Comparison of ENCODE assay signal across 13 cellular contexts in the genomic region with DNA sequence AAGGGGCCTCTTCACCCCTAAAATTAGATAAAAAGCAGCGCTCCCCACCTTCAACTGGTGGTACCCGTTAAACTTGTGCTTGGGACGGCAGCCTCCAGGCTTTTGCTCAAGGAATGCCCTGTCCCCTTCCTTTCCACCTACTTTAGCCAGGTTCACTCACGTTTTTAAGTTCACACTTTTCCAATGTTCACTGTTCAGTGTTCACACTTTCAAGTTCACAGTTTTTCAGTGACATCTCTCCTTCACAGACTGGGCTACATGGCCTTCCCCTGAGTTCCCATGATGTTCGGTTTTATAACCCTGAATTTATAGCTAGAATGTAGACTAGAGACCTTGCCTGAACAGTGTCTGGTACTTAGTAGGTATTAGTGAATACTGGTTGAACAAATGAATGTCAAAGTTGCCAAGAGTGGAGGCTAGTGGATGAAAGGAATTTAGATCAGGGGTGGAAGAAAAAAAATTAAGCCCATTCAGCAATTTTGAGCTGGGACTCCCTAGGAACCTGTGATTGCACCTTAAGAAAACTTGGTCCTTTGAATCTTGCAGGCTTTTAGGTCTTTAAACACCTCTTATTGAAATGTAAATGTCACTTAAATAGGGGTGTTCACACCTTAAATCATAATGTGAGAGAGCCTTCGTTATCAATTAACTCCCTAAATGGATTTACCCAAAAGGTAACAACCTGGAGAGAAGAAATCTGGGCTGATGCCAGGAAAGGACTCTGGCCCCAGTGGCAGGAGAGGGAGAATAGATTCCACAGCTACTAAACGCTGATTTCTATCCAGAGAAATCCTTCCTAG. TPM values are rescaled to one million over a fixed set of nuclear protein-coding genes. Genes with fewer than 3 reads are reported as not detected.
DNase-seq lines count a peak whose midpoint lies in the region; ATAC-seq, FAIRE-seq and TF ChIP-seq lines count a peak whose summit lies in the region.
"Had no signal": no experiment of that assay in that cellular context is flagged by ENCODE, and none has a peak within 500 bp of the region (broad histone marks: within the 10 kb centered on the region; RNA-seq: fewer than 3 reads in every experiment).

No MANE protein-coding gene starts in this region.

- H3K9me3 ChIP-seq in HepG2 (ENCODE audit: low read length) = no peaks in the 10 kb centered on the region
- no peaks in the 10 kb centered on the region for H3K9me3 ChIP-seq in right lobe of liver
- no peaks in the 10 kb centered on the region for H3K9me3 ChIP-seq in K562 (replicated peaks; ENCODE audit: control insufficient read depth, insufficient read depth, low read depth, low read length)
- no peaks in the 10 kb centered on the region for H3K9me3 ChIP-seq in ovary
- no peaks in the 10 kb centered on the region for H3K9me3 ChIP-seq in SK-N-SH

- H3K27ac ChIP-seq in HepG2 (ENCODE audit: extremely low read length, insufficient read depth, low read length) (no peak overlapping the region), right lobe of liver (peak overlapping the region in 1 of 3 donors; percentile 62), K562 (ENCODE audit: extremely low read depth, low read depth, low read length) (no peak overlapping the region), ovary (peak overlapping the region; percentile 6 to 61), SK-N-SH (ENCODE audit: low read depth in 2 of 2, low read length in 1 of 2) (peak overlapping the region in 1 of 2 experiments; percentile 70; a peak in 2 of 4 replicates)
- H3K27ac ChIP-seq: epithelial cell of prostate had no signal

- TF ChIP-seq POLR2A in HepG2 (IDR thresholded peaks at IDR 0.05; ENCODE audit: insufficient read depth in 1 of 2, low read depth in 2 of 2, low read length in 2 of 2) = no peak
- TF ChIP-seq POLR2A in right lobe of liver (IDR thresholded peaks at IDR 0.05) = no peak
- TF ChIP-seq POLR2A in K562 (conservative IDR thresholded peaks at IDR 0.05) = no peak
- no peak for TF ChIP-seq POLR2A in ovary (IDR thresholded peaks at IDR 0.05)

- no peaks in the 10 kb centered on the region for H3K9me1 ChIP-seq in K562 (ENCODE audit: control insufficient read depth, insufficient read depth, low read length)

- ATAC-seq in HepG2 (no peak), right lobe of liver (no peak), K562 (no peak), GM18873 (IDR thresholded peaks at IDR 0.05; ENCODE audit: low FRiP score, unreplicated experiment) (no peak), HG03521 (IDR thresholded peaks at IDR 0.05; ENCODE audit: unreplicated experiment) (no peak)

- FAIRE-seq in HepG2 (lab: Jason Lieb, UNC) (no peak), K562 (lab: Jason Lieb, UNC) (no peak)
- FAIRE-seq: colon had no signal

- TF ChIP-seq CTCF in HepG2 (CRISPR knock-in tag; IDR thresholded peaks at IDR 0.05) (no peak), right lobe of liver (IDR thresholded peaks at IDR 0.05) (no peak), K562 (IDR thresholded peaks at IDR 0.05 in 2 of 3, conservative IDR thresholded peaks at IDR 0.05 in 1 of 3; ENCODE audit: insufficient read depth in 2 of 3, low read depth in 1 of 3, low read length in 3 of 3) (no peak), ovary (IDR thresholded peaks at IDR 0.05) (no peak), SK-N-SH (IDR thresholded peaks at IDR 0.05) (no peak)

- H3K27me3 ChIP-seq in HepG2 (ENCODE audit: control insufficient read depth in 1 of 2, insufficient read depth in 2 of 2, low read length in 2 of 2) (peaks cover 0 to 6% of the 10 kb centered on the region in 2 experiments; a peak in 2 of 5 replicates), right lobe of liver (no peaks in the 10 kb centered on the region), K562 (ENCODE audit: control insufficient read depth in 2 of 2, insufficient read depth in 2 of 2, low read length in 2 of 2) (no peaks in the 10 kb centered on the region), ovary (no peaks in the 10 kb centered on the region), SK-N-SH (ENCODE audit: insufficient read depth) (no peaks in the 10 kb centered on the region)

- no peak overlapping the region for H2AFZ ChIP-seq in HepG2 (ENCODE audit: low read length)
- H2AFZ ChIP-seq in K562 (ENCODE audit: low read depth, low read length) = no peak overlapping the region
- H2AFZ ChIP-seq in SK-N-SH (ENCODE audit: low read depth) = no peak overlapping the region

- H3K4me2 ChIP-seq in HepG2 (ENCODE audit: low read depth, low read length) = no peak overlapping the region
- H3K4me2 ChIP-seq in K562 (ENCODE audit: insufficient read depth, low read length) = no peak overlapping the region
- H3K4me2 ChIP-seq in SK-N-SH = no peak overlapping the region

- BruUV-seq in HepG2 (replicated peaks; lab: Mats Ljungman, UMichigan) (no TSS peak), K562 (replicated peaks; lab: Mats Ljungman, UMichigan) (no TSS peak)

- H3K4me1 ChIP-seq in HepG2 (ENCODE audit: insufficient read depth, low read length) (peaks cover 7% of the 10 kb centered on the region; the same call in 1 of the 2 replicates), right lobe of liver (peaks cover 0 to 8% (median 0%) of the 10 kb centered on the region in 4 donors), K562 (replicated peaks in 1 of 2; ENCODE audit: control insufficient read depth in 2 of 2, insufficient read depth in 2 of 2, low read length in 2 of 2) (peaks cover 23 to 42% of the 10 kb centered on the region in 2 experiments), ovary (ENCODE audit: insufficient read depth) (peaks cover 31% of the 10 kb centered on the region), SK-N-SH (ENCODE audit: control insufficient read depth in 1 of 2, insufficient read depth in 2 of 2, low read depth in 1 of 2, low read length in 1 of 2) (peaks cover 3 to 22% of the 10 kb centered on the region in 2 experiments; a peak in 1 of 4 replicates)

- no peaks in the 10 kb centered on the region for H3K79me2 ChIP-seq in HepG2 (ENCODE audit: insufficient read depth, low read length)
- no peaks in the 10 kb centered on the region for H3K79me2 ChIP-seq in K562 (ENCODE audit: control insufficient read depth, insufficient read depth, low read length)
- H3K79me2 ChIP-seq in SK-N-SH (ENCODE audit: insufficient read depth) = no peaks in the 10 kb centered on the region

- CTCF ChIA-PET in HepG2 (lab: Yijun Ruan, JAX; ENCODE audit: low intra/inter-chr PET ratio, low total read pairs) = no interaction called here
- CTCF ChIA-PET in K562 (lab: Yijun Ruan, JAX; ENCODE audit: low intra/inter-chr PET ratio) = interaction anchor here (0.6 kb wide), 1 partner anchor 203 kb away, joined by 3 read pairs; no protein-coding TSS in a partner anchor
- CTCF ChIA-PET in SK-N-SH (lab: Yijun Ruan, JAX) = interaction anchor here (0.7 to 2.3 kb wide), 10 partner anchors 8 to 50 kb away, joined by 3 to 12 read pairs (median 6); no protein-coding TSS in a partner anchor

- TF ChIP-seq EP300 in HepG2 (IDR thresholded peaks at IDR 0.05; ENCODE audit: low read depth in 2 of 2, low read length in 2 of 2) = no peak
- TF ChIP-seq EP300 in HepG2 (CRISPR knock-in tag; IDR thresholded peaks at IDR 0.05; ENCODE audit: borderline replicate concordance) = no peak
- no peak for TF ChIP-seq EP300 in K562 (IDR thresholded peaks at IDR 0.05; ENCODE audit: low read length)
- TF ChIP-seq EP300 in ovary (IDR thresholded peaks at IDR 0.05) = no peak
- no peak for TF ChIP-seq EP300 in SK-N-SH (IDR thresholded peaks at IDR 0.05; ENCODE audit: borderline replicate concordance in 1 of 2, low read depth in 1 of 2, low read length in 1 of 2)

- in situ Hi-C loops in HepG2 (cut with HindIII; ENCODE audit: extremely low pct_ligation_motif_present, low pct_unique_long_range_greater_than_20kb) = no loop called here
- in situ Hi-C loops in K562 (cut with MboI) = no loop called here

- H3K36me3 ChIP-seq in HepG2 (replicated peaks in 1 of 2; ENCODE audit: control insufficient read depth in 1 of 2, insufficient read depth in 2 of 2, low read length in 2 of 2) (no peaks in the 10 kb centered on the region), right lobe of liver (no peaks in the 10 kb centered on the region), K562 (ENCODE audit: control insufficient read depth, insufficient read depth, low read length) (no peaks in the 10 kb centered on the region), ovary (no peaks in the 10 kb centered on the region), SK-N-SH (replicated peaks in 1 of 2; ENCODE audit: control insufficient read depth in 1 of 2, insufficient read depth in 2 of 2, low read length in 1 of 2) (no peaks in the 10 kb centered on the region)

- no peak overlapping the region for H3K9ac ChIP-seq in HepG2 (ENCODE audit: insufficient read depth, low read depth, low read length)
- no peak overlapping the region; a peak in 1 of 4 replicates for H3K9ac ChIP-seq in K562 (ENCODE audit: insufficient read depth in 1 of 2, low read depth in 2 of 2, low read length in 2 of 2)
- no peak overlapping the region for H3K9ac ChIP-seq in SK-N-SH

- DNase-seq in HepG2 (ENCODE audit: low spot score) (no peak), right lobe of liver (no peak), K562 (ENCODE audit: extremely low read depth in 1 of 4, low spot score in 3 of 4) (no peak), ovary (peak in 1 of 5 donors; percentile 14), SK-N-SH (no peak)
- DNase-seq in stimulated activated CD4-positive, alpha-beta T cell treated with anti-CD3 and anti-CD28 coated beads, Interleukin-2, amount 100 ng/mL, for 48 hours = no peak
- DNase-seq: DMS79 treated with DMSO at 0.1 percent for 48 hours, kidney glomerular epithelial cell had no signal

- H3K9me2 ChIP-seq in SK-N-SH = no peaks in the 10 kb centered on the region

- no peaks in the 10 kb centered on the region for H4K20me1 ChIP-seq in HepG2 (ENCODE audit: insufficient read depth, low read length)
- H4K20me1 ChIP-seq in K562 (replicated peaks; ENCODE audit: control insufficient read depth, insufficient read depth, low read length) = no peaks in the 10 kb centered on the region; the same call in 1 of the 2 replicates
- no peaks in the 10 kb centered on the region for H4K20me1 ChIP-seq in SK-N-SH (ENCODE audit: insufficient read depth)

- POLR2A ChIA-PET in HepG2 (lab: Yijun Ruan, JAX) = interaction anchor here (1.0 kb wide), 1 partner anchor 11 kb away, joined by 3 read pairs; no protein-coding TSS in a partner anchor
- POLR2A ChIA-PET in K562 (lab: Yijun Ruan, JAX) = interaction anchor here (0.6 to 3.4 kb wide), 6 partner anchors 9 to 145 kb away, joined by 3 to 41 read pairs (median 4); a partner anchor contains a TSS
- POLR2A ChIA-PET in SK-N-SH (lab: Yijun Ruan, JAX) = interaction anchor here (0.6 to 1.4 kb wide), 2 partner anchors 10 to 11 kb away, joined by 3 to 15 read pairs; no protein-coding TSS in a partner anchor

- TF ChIP-seq RAD21 in HepG2 (CRISPR knock-in tag; IDR thresholded peaks at IDR 0.05) (no peak), K562 (CRISPR knock-in tag; conservative IDR thresholded peaks at IDR 0.05 in 1 of 2, IDR thresholded peaks at IDR 0.05 in 1 of 2) (no peak), SK-N-SH (IDR thresholded peaks at IDR 0.05; ENCODE audit: low read length) (no peak)

- intact Hi-C loops in HepG2 (cut with micrococcal nuclease; ENCODE audit: unreplicated experiment) (no loop called here), right lobe of liver (cut with DNase I) (no loop called here), K562 (cut with micrococcal nuclease) (no loop called here), ovary (cut with DNase I) (no loop called here)

- H3K4me3 ChIP-seq in HepG2 (replicated peaks in 1 of 3; ENCODE audit: insufficient read depth in 1 of 3, low read depth in 2 of 3, low read length in 3 of 3) = no peak overlapping the region
- H3K4me3 ChIP-seq in right lobe of liver = no peak overlapping the region
- no peak overlapping the region for H3K4me3 ChIP-seq in K562
- no peak overlapping the region for H3K4me3 ChIP-seq in ovary
- H3K4me3 ChIP-seq in SK-N-SH (ENCODE audit: low read depth in 2 of 2, low read length in 1 of 2) = no peak overlapping the region

- WGBS in HepG2 (ENCODE audit: low lambda C conversion rate) = 16% methylated on average over 4 of the region's 7 CpGs
- 58% methylated on average over 7 of the region's 7 CpGs for WGBS in right lobe of liver (ENCODE audit: insufficient coverage, low coverage, low lambda C conversion rate, missing lambda C conversion rate)
- 12% methylated on average over 7 of the region's 7 CpGs for WGBS in K562 (ENCODE audit: insufficient coverage, low coverage, missing lambda C conversion rate)
- 81 to 85% (median 85%) methylated on average over 7 of the region's 7 CpGs for WGBS in ovary, 3 donors
- 75% methylated on average over 7 of the region's 7 CpGs for WGBS in SK-N-SH (ENCODE audit: low lambda C conversion rate)

- peaks cover 4% of the 10 kb centered on the region for H3F3A ChIP-seq in SK-N-SH (replicated peaks; ENCODE audit: insufficient read depth)

RNA-seq across cellular contexts. Expression of a gene that starts 12.3 kb away (rescaled TPM):
- 18.3 and 18.7 TPM in 2 replicates for total RNA-seq in HepG2 (2016; rRNA removed; fragmentation: Illumina TruSeq; extraction: Trizol)
- 2.8 and 3.5 TPM in 2 replicates for total RNA-seq in HepG2 (2016; cell fraction: cytosol; rRNA removed; fragmentation: Illumina TruSeq; extraction: Trizol; ENCODE audit: low read depth)
- total RNA-seq in HepG2 (2016; cell fraction: insoluble cytoplasmic fraction; rRNA removed; fragmentation: Illumina TruSeq; extraction: Trizol) = 15.4 and 19.8 TPM in 2 replicates
- 11.7 and 12.9 TPM in 2 replicates for total RNA-seq in HepG2 (2016; cell fraction: membrane; rRNA removed; fragmentation: Illumina TruSeq; extraction: Trizol)
- 11.8 and 13.3 TPM in 2 replicates for total RNA-seq in HepG2 (2016; cell fraction: nucleus; rRNA removed; fragmentation: Illumina TruSeq; extraction: Trizol)
- polyA plus RNA-seq in HepG2 (2011; rRNA removed) = 13.6 and 16.7 TPM in 2 replicates
- polyA plus RNA-seq in HepG2 (2011; cell fraction: cytosol; rRNA removed) = 11.2 and 13.0 TPM in 2 replicates
- polyA plus RNA-seq in HepG2 (2011; cell fraction: nucleus; rRNA removed) = 8.6 and 10.6 TPM in 2 replicates
- polyA plus RNA-seq in HepG2 (2012) = 4.4 and 7.3 TPM in 2 replicates
- polyA plus RNA-seq in HepG2 (2016; cell fraction: cytosol; fragmentation: Illumina TruSeq; extraction: Trizol; ENCODE audit: low read depth) = 2.1 and 2.2 TPM in 2 replicates
- 18.8 and 19.2 TPM in 2 replicates for polyA plus RNA-seq in HepG2 (2016; cell fraction: insoluble cytoplasmic fraction; fragmentation: Illumina TruSeq; extraction: Trizol; ENCODE audit: low read depth)
- 6.5 and 7.0 TPM in 2 replicates for polyA plus RNA-seq in HepG2 (2016; cell fraction: membrane; fragmentation: Illumina TruSeq; extraction: Trizol; ENCODE audit: low read depth)
- polyA plus RNA-seq in HepG2 (2016; cell fraction: nucleus; fragmentation: Illumina TruSeq; extraction: Trizol; ENCODE audit: insufficient read depth, low read depth) = 18.0 and 19.6 TPM in 2 replicates
- polyA minus RNA-seq in HepG2 (2011; rRNA and poly(A)+ RNA removed; ENCODE audit: low replicate concordance) = 9.6 and 12.5 TPM in 2 replicates
- 8.5 and 9.2 TPM in 2 replicates for polyA minus RNA-seq in HepG2 (2011; cell fraction: cytosol; rRNA and poly(A)+ RNA removed)
- polyA minus RNA-seq in HepG2 (2011; cell fraction: nucleus; rRNA and poly(A)+ RNA removed) = 4.9 and 8.8 TPM in 2 replicates
- total RNA-seq in right lobe of liver = 10 to 100 TPM in 1 of 6 experiments, 1 to 10 TPM in 5; 2.0 to 11.2 (median 5.4) TPM
- 20.8 and 48.4 TPM in 2 replicates for total RNA-seq in K562 (2011; cell fraction: chromatin; rRNA removed; ENCODE audit: low replicate concordance)
- 32.6 and 48.7 TPM in 2 replicates for total RNA-seq in K562 (2011; cell fraction: nucleolus; rRNA removed)
- 41.1 and 65.7 TPM in 2 replicates for total RNA-seq in K562 (2011; cell fraction: nucleoplasm; rRNA removed)
- total RNA-seq in K562 (2014; rRNA removed) = 8.7 and 11.3 TPM in 2 replicates
- 5.8 and 7.2 TPM in 2 replicates for total RNA-seq in K562 (2014; rRNA removed; fragmentation: Illumina TruSeq; extraction: Trizol)
- total RNA-seq in K562 (2015; rRNA removed; fragmentation: Illumina TruSeq; extraction: Trizol) = 2.6 and 2.9 TPM in 2 replicates
- 9.6 and 11.5 TPM in 2 replicates for total RNA-seq in K562 (2021)
- polyA plus RNA-seq in K562 (2011; rRNA removed) = 29.7 and 41.9 TPM in 2 replicates
- 33.8 and 79.9 TPM in 2 replicates for polyA plus RNA-seq in K562 (2011; cell fraction: cytosol; rRNA removed)
- polyA plus RNA-seq in K562 (2011; cell fraction: nucleus; rRNA removed) = 25.8 and 51.6 TPM in 2 replicates
- 6.2 and 11.0 TPM in 2 replicates for polyA plus RNA-seq in K562 (2012)
- 9.4 and 12.2 TPM in 2 replicates for polyA plus RNA-seq in K562 (2014; fragmentation: Illumina TruSeq; extraction: Trizol)
- polyA plus RNA-seq in K562 (2014; fragmentation: Nextera tagmentation; extraction: Ambion mirVana) = 1 to 10 TPM; 2.3 to 3.8 TPM
- polyA plus RNA-seq in K562 (2014; rRNA removed) = 10.1 and 12.7 TPM in 2 replicates
- 18.7 and 24.3 TPM in 2 replicates for polyA minus RNA-seq in K562 (2011; rRNA and poly(A)+ RNA removed)
- polyA minus RNA-seq in K562 (2011; cell fraction: cytosol; rRNA and poly(A)+ RNA removed) = 12.4 and 25.9 TPM in 2 replicates
- 23.1 and 23.3 TPM in 2 replicates for polyA minus RNA-seq in K562 (2011; cell fraction: nucleus; rRNA and poly(A)+ RNA removed)
- total RNA-seq in ovary = 100 to 1,000 TPM; 124 to 395 (median 220) TPM
- 100 to 1,000 TPM; 113 to 167 TPM for polyA plus RNA-seq in ovary
- 26.2 and 33.5 TPM in 2 replicates for polyA plus RNA-seq in SK-N-SH (2012; rRNA removed)
- 19.1 and 24.9 TPM in 2 replicates for polyA plus RNA-seq in SK-N-SH (2012; cell fraction: cytosol; rRNA removed)
- polyA plus RNA-seq in SK-N-SH (2012; cell fraction: nucleus; rRNA removed) = 13.7 and 24.3 TPM in 2 replicates

RNA-seq across cellular contexts. Expression of a gene that starts 33.3 kb away (rescaled TPM):
- not detected in 2 replicates for total RNA-seq in HepG2 (2016; rRNA removed; fragmentation: Illumina TruSeq; extraction: Trizol)
- total RNA-seq in HepG2 (2016; cell fraction: cytosol; rRNA removed; fragmentation: Illumina TruSeq; extraction: Trizol; ENCODE audit: low read depth) = not detected in 2 replicates
- not detected in 2 replicates for total RNA-seq in HepG2 (2016; cell fraction: insoluble cytoplasmic fraction; rRNA removed; fragmentation: Illumina TruSeq; extraction: Trizol)
- not detected in 2 replicates for total RNA-seq in HepG2 (2016; cell fraction: membrane; rRNA removed; fragmentation: Illumina TruSeq; extraction: Trizol)
- total RNA-seq in HepG2 (2016; cell fraction: nucleus; rRNA removed; fragmentation: Illumina TruSeq; extraction: Trizol) = not detected in 2 replicates
- polyA plus RNA-seq in HepG2 (2011; rRNA removed) = 0.04 and 0.08 TPM in 2 replicates
- 0.08 TPM in 2 replicates for polyA plus RNA-seq in HepG2 (2011; cell fraction: cytosol; rRNA removed)
- not detected in 2 replicates for polyA plus RNA-seq in HepG2 (2011; cell fraction: nucleus; rRNA removed)
- polyA plus RNA-seq in HepG2 (2012) = not detected in 2 replicates
- not detected in 2 replicates for polyA plus RNA-seq in HepG2 (2016; cell fraction: cytosol; fragmentation: Illumina TruSeq; extraction: Trizol; ENCODE audit: low read depth)
- polyA plus RNA-seq in HepG2 (2016; cell fraction: insoluble cytoplasmic fraction; fragmentation: Illumina TruSeq; extraction: Trizol; ENCODE audit: low read depth) = not detected in 2 replicates
- polyA plus RNA-seq in HepG2 (2016; cell fraction: membrane; fragmentation: Illumina TruSeq; extraction: Trizol; ENCODE audit: low read depth) = not detected in 2 replicates
- polyA plus RNA-seq in HepG2 (2016; cell fraction: nucleus; fragmentation: Illumina TruSeq; extraction: Trizol; ENCODE audit: insufficient read depth, low read depth) = not detected in 2 replicates
- polyA minus RNA-seq in HepG2 (2011; rRNA and poly(A)+ RNA removed; ENCODE audit: low replicate concordance) = not detected in 2 replicates
- polyA minus RNA-seq in HepG2 (2011; cell fraction: cytosol; rRNA and poly(A)+ RNA removed) = not detected in 2 replicates
- polyA minus RNA-seq in HepG2 (2011; cell fraction: nucleus; rRNA and poly(A)+ RNA removed) = not detected in 2 replicates
- 1 to 10 TPM; 2.7 to 9.0 (median 3.8) TPM for total RNA-seq in right lobe of liver
- not detected in 2 replicates for total RNA-seq in K562 (2011; cell fraction: chromatin; rRNA removed; ENCODE audit: low replicate concordance)
- not detected in 2 replicates for total RNA-seq in K562 (2011; cell fraction: nucleolus; rRNA removed)
- total RNA-seq in K562 (2011; cell fraction: nucleoplasm; rRNA removed) = not detected in 2 replicates
- not detected in 2 replicates for total RNA-seq in K562 (2014; rRNA removed)
- total RNA-seq in K562 (2014; rRNA removed; fragmentation: Illumina TruSeq; extraction: Trizol) = not detected in 2 replicates
- total RNA-seq in K562 (2015; rRNA removed; fragmentation: Illumina TruSeq; extraction: Trizol) = not detected in 2 replicates
- 0.13 and 0.20 TPM in 2 replicates for total RNA-seq in K562 (2021)
- polyA plus RNA-seq in K562 (2011; rRNA removed) = 0.03 TPM in 1 of 2 replicates, not detected in the other
- 0.01 and 0.04 TPM in 2 replicates for polyA plus RNA-seq in K562 (2011; cell fraction: cytosol; rRNA removed)
- polyA plus RNA-seq in K562 (2011; cell fraction: nucleus; rRNA removed) = not detected in 2 replicates
- 0.30 TPM in 1 of 2 replicates, not detected in the other for polyA plus RNA-seq in K562 (2012)
- polyA plus RNA-seq in K562 (2014; fragmentation: Illumina TruSeq; extraction: Trizol) = not detected in 2 replicates
- polyA plus RNA-seq in K562 (2014; fragmentation: Nextera tagmentation; extraction: Ambion mirVana) = under 1 TPM in 1 of 2 experiments, not detected in 1; 0.03 TPM
- polyA plus RNA-seq in K562 (2014; rRNA removed) = not detected in 2 replicates
- not detected in 2 replicates for polyA minus RNA-seq in K562 (2011; rRNA and poly(A)+ RNA removed)
- polyA minus RNA-seq in K562 (2011; cell fraction: cytosol; rRNA and poly(A)+ RNA removed) = not detected in 2 replicates
- polyA minus RNA-seq in K562 (2011; cell fraction: nucleus; rRNA and poly(A)+ RNA removed) = not detected in 2 replicates
- 100 to 1,000 TPM; 110 to 158 (median 137) TPM for total RNA-seq in ovary
- 100 to 1,000 TPM; 116 to 175 TPM for polyA plus RNA-seq in ovary
- polyA plus RNA-seq in SK-N-SH (2012; rRNA removed) = not detected in 2 replicates
- not detected in 2 replicates for polyA plus RNA-seq in SK-N-SH (2012; cell fraction: cytosol; rRNA removed)
- polyA plus RNA-seq in SK-N-SH (2012; cell fraction: nucleus; rRNA removed) = 0.02 TPM in 1 of 2 replicates, not detected in the other
- total RNA-seq: HT1080 had no signal

Comparison
In these comparisons a context has a peak if more than half of its experiments do, and no peak if none do; other contexts are left out.
1. H3K27ac ChIP-seq: peak in ovary (2 of 2); none in HepG2 (single experiment) and K562 (single experiment).
2. RNA of a gene that starts 33.3 kb away (total RNA-seq): 110 to 158 TPM in ovary; 2.7 to 9.0 TPM in right lobe of liver, not detected in HepG2 and 0.13 to 0.20 TPM in K562; every median in the first group is over 10 times any median in the second.